Comparison of ENCODE assay signal across 8 cellular contexts in genomic region chr21:33641339-33642026, GRCh38. TPM values are rescaled to one million over a fixed set of nuclear protein-coding genes. Genes with fewer than 3 reads are reported as not detected.
A peak's percentile ranks its signal among the peaks of the same experiment; 100 is the strongest.
DNase-seq lines count a peak whose midpoint lies in the region; ATAC-seq lines count a peak whose summit lies in the region.

TSS of gene CRYZL1 (minus strand) at chr21:33641741. CDS start at chr21:33631551, 10,190 bp downstream.

- peak within 1 kb of the TSS; percentile 97 for H3K27ac Mint-ChIP-seq in activated CD4-positive, alpha-beta T cell treated with anti-CD3 and anti-CD28 coated beads, Interleukin-2, amount 10 ng/mL, durations not matched to agents 7 days and 5 days

- peaks cover 20% of the 10 kb centered on the region for H3K4me1 ChIP-seq in BLaER1

- H3K4me3 Mint-ChIP-seq in activated CD4-positive, alpha-beta T cell treated with anti-CD3 and anti-CD28 coated beads, Interleukin-2, amount 10 ng/mL, durations not matched to agents 7 days and 5 days, result peak within 1 kb of the TSS; percentile 84

- peaks cover 23% of the 10 kb centered on the region; the same call in 1 of the 2 replicates for H3K36me3 ChIP-seq in BLaER1

- peak; percentile 79 for ATAC-seq in GM19328 (IDR thresholded peaks at IDR 0.05; ENCODE audit: unreplicated experiment)
- peak; percentile 79 for ATAC-seq in HG03520 (IDR thresholded peaks at IDR 0.05; ENCODE audit: unreplicated experiment)
- peak; percentile 77 for ATAC-seq in left colon

- H3K27me3 ChIP-seq in BLaER1, result peaks cover 35% of the 10 kb centered on the region

- CTCF ChIA-PET in activated CD4-positive, alpha-beta T cell treated with anti-CD3 and anti-CD28 coated beads, Interleukin-2, amount 10 ng/mL, durations not matched to agents 7 days and 5 days (lab: Charles Lee), result interaction anchor here (0.6 kb wide), 1 partner anchor 295 kb away, joined by 3 read pairs; no protein-coding TSS in a partner anchor

- peak within 1 kb of the TSS; percentile 84 for H3K9ac ChIP-seq in BLaER1

- H3K27me3 Mint-ChIP-seq in activated CD4-positive, alpha-beta T cell treated with anti-CD3 and anti-CD28 coated beads, Interleukin-2, amount 10 ng/mL, durations not matched to agents 7 days and 5 days, result peaks cover 27% of the 10 kb centered on the region

- H3K9me3 ChIP-seq in BLaER1, result no peaks in the 10 kb centered on the region

- H3K4me2 ChIP-seq in BLaER1, result peak within 1 kb of the TSS; percentile 95

- H4K20me1 ChIP-seq in BLaER1, result peaks cover 76% of the 10 kb centered on the region

- peak within 1 kb of the TSS; percentile 90 for H3K4me3 ChIP-seq in BLaER1

- POLR2A ChIA-PET in activated CD4-positive, alpha-beta T cell treated with anti-CD3 and anti-CD28 coated beads, Interleukin-2, amount 10 ng/mL, durations not matched to agents 7 days and 5 days (lab: Charles Lee), result no interaction called here

- H3K27ac ChIP-seq in BLaER1, result peak within 1 kb of the TSS; percentile 76

- no peaks in the 10 kb centered on the region for H3K9me3 Mint-ChIP-seq in activated CD4-positive, alpha-beta T cell treated with anti-CD3 and anti-CD28 coated beads, Interleukin-2, amount 10 ng/mL, durations not matched to agents 7 days and 5 days

- peaks cover 3% of the 10 kb centered on the region for H3K36me3 Mint-ChIP-seq in activated CD4-positive, alpha-beta T cell treated with anti-CD3 and anti-CD28 coated beads, Interleukin-2, amount 10 ng/mL, durations not matched to agents 7 days and 5 days (ENCODE audit: low read depth)

- peaks cover 21% of the 10 kb centered on the region for H3K4me1 Mint-ChIP-seq in activated CD4-positive, alpha-beta T cell treated with anti-CD3 and anti-CD28 coated beads, Interleukin-2, amount 10 ng/mL, durations not matched to agents 7 days and 5 days

- DNase-seq in NCI-H69 (lab: John Stamatoyannopoulos, UW), result peak; percentile 100
- DNase-seq in activated CD4-positive, alpha-beta T cell treated with anti-CD3 and anti-CD28 coated beads, Interleukin-2, amount 10 ng/mL, durations not matched to agents 7 days and 5 days, result peak; percentile 100
- DNase-seq in cortex of kidney (lab: John Stamatoyannopoulos, UW), result peak; percentile 29
- DNase-seq in left colon, result peak; percentile 100
- peak; percentile 100 for DNase-seq in stimulated activated CD4-positive, alpha-beta T cell treated with anti-CD3 and anti-CD28 coated beads, Interleukin-1b, Interleukin-23, amount 100 ng/mL, for 48 hours

- intact Hi-C loops in left colon (cut with DNase I, micrococcal nuclease), result no loop called here

RNA-seq across cellular contexts. Expression of gene CRYZL1, which starts in this region (rescaled TPM):
- 10 to 100 TPM; 34.5 to 38.4 TPM for total RNA-seq in activated CD4-positive, alpha-beta T cell treated with anti-CD3 and anti-CD28 coated beads, Interleukin-2, amount 10 ng/mL, durations not matched to agents 7 days and 5 days
- total RNA-seq in left colon, result 10 to 100 TPM; 34.7 to 37.2 TPM

Comparison
In these comparisons a context has a peak if more than half of its experiments do, and no peak if none do; other contexts are left out.
1. Peak in every context shown above with its lines: DNase-seq, ATAC-seq, H3K4me3 ChIP-seq and H3K27ac ChIP-seq.
2. DNase-seq: peak in every context shown above with its lines; median percentile 100 in NCI-H69; 100 in activated CD4-positive, alpha-beta T cell treated with anti-CD3 and anti-CD28 coated beads, Interleukin-2, amount 10 ng/mL, durations not matched to agents 7 days and 5 days; 100 in left colon; 100 in stimulated activated CD4-positive, alpha-beta T cell treated with anti-CD3 and anti-CD28 coated beads, Interleukin-1b, Interleukin-23, amount 100 ng/mL, for 48 hours; 29 in cortex of kidney.